In genomic region chr20:41978875-41979274, GRCh38 we compare ENCODE assay signal across 7 cellular contexts.
"Had no signal": no experiment of that assay in that cellular context is flagged by ENCODE, and none has a peak within 500 bp of the region (broad histone marks: within the 10 kb centered on the region; RNA-seq: fewer than 3 reads in every experiment).

No MANE protein-coding gene starts in this region.

- FAIRE-seq: HepG2, K562 had no signal

- H3K27ac Mint-ChIP-seq: IgD-negative memory B cell had no signal

- H3K27me3 Mint-ChIP-seq: IgD-negative memory B cell had no signal

- H3K4me1 Mint-ChIP-seq: IgD-negative memory B cell had no signal

- H3K4me3 Mint-ChIP-seq: IgD-negative memory B cell had no signal

- H3K4me3 ChIP-seq: K562 had no signal

- DNase-seq: IMR-90, KBM-7, KG1 had no signal

- H3K27ac ChIP-seq: HL-60 had no signal
